In the genomic region with DNA sequence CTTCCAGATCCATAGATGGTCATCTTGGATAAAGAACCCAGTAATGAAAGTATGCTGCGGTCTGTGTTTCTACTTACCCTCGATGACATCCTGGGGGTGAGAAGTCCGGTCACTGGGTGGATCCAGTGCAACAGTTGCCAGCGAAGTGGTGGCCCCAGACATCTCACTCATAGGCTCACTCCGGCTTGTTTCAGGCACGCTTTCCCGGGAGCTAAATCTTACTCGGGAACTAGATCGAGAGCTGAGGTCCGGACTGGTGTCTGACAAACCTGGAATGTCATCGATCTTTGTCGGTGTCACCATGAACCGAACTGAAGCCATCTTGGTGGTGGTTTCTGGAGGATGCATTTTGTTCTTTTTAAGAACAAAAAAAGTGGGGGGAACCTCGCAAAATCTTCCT, we compare ENCODE assay signal across 13 cellular contexts. TPM values are rescaled to one million over a fixed set of nuclear protein-coding genes. Genes with fewer than 3 reads are reported as not detected.
DNase-seq lines count a peak whose midpoint lies in the region; ATAC-seq and TF ChIP-seq lines count a peak whose summit lies in the region.
"Had no signal": no experiment of that assay in that cellular context is flagged by ENCODE, and none has a peak within 500 bp of the region (broad histone marks: within the 10 kb centered on the region; RNA-seq: fewer than 3 reads in every experiment).

No MANE protein-coding gene starts in this region.

- no peak for TF ChIP-seq POLR2A in body of pancreas (IDR thresholded peaks at IDR 0.05)

- H3K4me1 ChIP-seq in lower lobe of right lung (peaks cover 56% of the 10 kb centered on the region), aorta (ENCODE audit: control insufficient read depth in 1 of 2, insufficient read depth in 2 of 2, low read length in 2 of 2) (no peaks in the 10 kb centered on the region), body of pancreas (peaks cover 15% of the 10 kb centered on the region)

- H3K4me3 Mint-ChIP-seq in stimulated activated naive CD8-positive, alpha-beta T cell treated with anti-CD3 and anti-CD28 coated beads, Interleukin-15, Interleukin-2, amounts not matched to agents 100 ng/mL and 50 ng/mL, for 24 hours, result peak overlapping the region; percentile 97
- no peak overlapping the region for H3K4me3 Mint-ChIP-seq in activated T-helper 17 cell treated with anti-CD3 and anti-CD28 coated beads, Interleukin-2, amount 50 U/mL, for 72 hours

- peaks cover 23% of the 10 kb centered on the region for H3K36me3 Mint-ChIP-seq in stimulated activated naive CD8-positive, alpha-beta T cell treated with anti-CD3 and anti-CD28 coated beads, Interleukin-15, Interleukin-2, amounts not matched to agents 100 ng/mL and 50 ng/mL, for 24 hours (ENCODE audit: low read depth)
- H3K36me3 Mint-ChIP-seq in activated T-helper 17 cell treated with anti-CD3 and anti-CD28 coated beads, Interleukin-2, amount 50 U/mL, for 72 hours (ENCODE audit: low read depth), result peaks cover 49% of the 10 kb centered on the region

- H3K27ac ChIP-seq in lower lobe of right lung (peak overlapping the region; percentile 92), aorta (ENCODE audit: low read depth in 1 of 2, low read length in 2 of 2) (peak overlapping the region in 1 of 2 donors; percentile 21), body of pancreas (peak overlapping the region in 1 of 4 donors; percentile 89)

- intact Hi-C loops in lower lobe of right lung (cut with DNase I) (no loop called here), aorta (cut with DNase I) (loop anchor here in 1 of 2 donors (5.0 kb wide), 2 partner anchors 59 to 79 kb away; no protein-coding TSS in a partner anchor), body of pancreas (cut with DNase I) (loop anchor here (10.0 kb wide), 1 partner anchor 112 kb away; a partner anchor contains a TSS)

- H3K27me3 Mint-ChIP-seq in stimulated activated naive CD8-positive, alpha-beta T cell treated with anti-CD3 and anti-CD28 coated beads, Interleukin-15, Interleukin-2, amounts not matched to agents 100 ng/mL and 50 ng/mL, for 24 hours, result no peaks in the 10 kb centered on the region
- no peaks in the 10 kb centered on the region for H3K27me3 Mint-ChIP-seq in activated T-helper 17 cell treated with anti-CD3 and anti-CD28 coated beads, Interleukin-2, amount 50 U/mL, for 72 hours

- peaks cover 86% of the 10 kb centered on the region for H3K4me1 Mint-ChIP-seq in stimulated activated naive CD8-positive, alpha-beta T cell treated with anti-CD3 and anti-CD28 coated beads, Interleukin-15, Interleukin-2, amounts not matched to agents 100 ng/mL and 50 ng/mL, for 24 hours (ENCODE audit: low read depth)
- peaks cover 28% of the 10 kb centered on the region for H3K4me1 Mint-ChIP-seq in activated T-helper 17 cell treated with anti-CD3 and anti-CD28 coated beads, Interleukin-2, amount 50 U/mL, for 72 hours

- no peak for TF ChIP-seq CTCF in lower lobe of right lung (IDR thresholded peaks at IDR 0.05)
- no peak for TF ChIP-seq CTCF in body of pancreas (IDR thresholded peaks at IDR 0.05)

- no peak for ATAC-seq in stimulated activated naive CD8-positive, alpha-beta T cell treated with anti-CD3 and anti-CD28 coated beads, Interleukin-15, Interleukin-2, amounts not matched to agents 100 U/mL and 50 U/mL, for 24 hours
- no peak for ATAC-seq in activated T-helper 17 cell treated with anti-CD3 and anti-CD28 coated beads, Interleukin-2, amount 50 U/mL, for 72 hours (replicated peaks)
- ATAC-seq in lower lobe of right lung (no peak), aorta (ENCODE audit: low FRiP score) (no peak), body of pancreas (no peak)

- H3K27me3 ChIP-seq in lower lobe of right lung (ENCODE audit: low read depth), result no peaks in the 10 kb centered on the region
- no peaks in the 10 kb centered on the region for H3K27me3 ChIP-seq in aorta (ENCODE audit: control insufficient read depth in 1 of 2, insufficient read depth in 2 of 2, low read length in 1 of 2)
- H3K27me3 ChIP-seq in body of pancreas, result no peaks in the 10 kb centered on the region
- no peaks in the 10 kb centered on the region for H3K27me3 ChIP-seq in MG63

- no peaks in the 10 kb centered on the region for H3K9me3 ChIP-seq in lower lobe of right lung
- H3K9me3 ChIP-seq in aorta (ENCODE audit: control insufficient read depth, low read length), result no peaks in the 10 kb centered on the region
- no peaks in the 10 kb centered on the region for H3K9me3 ChIP-seq in body of pancreas
- no peaks in the 10 kb centered on the region for H3K9me3 ChIP-seq in MG63

- H3K9me3 Mint-ChIP-seq in stimulated activated naive CD8-positive, alpha-beta T cell treated with anti-CD3 and anti-CD28 coated beads, Interleukin-15, Interleukin-2, amounts not matched to agents 100 ng/mL and 50 ng/mL, for 24 hours, result no peaks in the 10 kb centered on the region
- H3K9me3 Mint-ChIP-seq in activated T-helper 17 cell treated with anti-CD3 and anti-CD28 coated beads, Interleukin-2, amount 50 U/mL, for 72 hours, result no peaks in the 10 kb centered on the region

- peaks cover 24% of the 10 kb centered on the region for H3K36me3 ChIP-seq in lower lobe of right lung
- H3K36me3 ChIP-seq in aorta (ENCODE audit: control insufficient read depth in 1 of 2, insufficient read depth in 2 of 2, low read length in 1 of 2), result no peaks in the 10 kb centered on the region
- H3K36me3 ChIP-seq in body of pancreas (replicated peaks in 1 of 2; ENCODE audit: insufficient read depth in 1 of 2, low read depth in 2 of 2), result no peaks in the 10 kb centered on the region
- H3K36me3 ChIP-seq in MG63, result peaks cover 20% of the 10 kb centered on the region

- 84 to 88% methylated on average over 14 of the region's 14 CpGs for WGBS in aorta, 2 donors
- 76% methylated on average over 14 of the region's 14 CpGs for whole genome bisulfite sequencing in body of pancreas, 2 donors

- H3K4me3 ChIP-seq in lower lobe of right lung (peak overlapping the region; percentile 67), aorta (ENCODE audit: low read length in 2 of 2) (peak overlapping the region; percentile 71 to 84), body of pancreas (no peak overlapping the region), MG63 (no peak overlapping the region)

- H3K27ac Mint-ChIP-seq in stimulated activated naive CD8-positive, alpha-beta T cell treated with anti-CD3 and anti-CD28 coated beads, Interleukin-15, Interleukin-2, amounts not matched to agents 100 ng/mL and 50 ng/mL, for 24 hours, result peak overlapping the region; percentile 94
- H3K27ac Mint-ChIP-seq in activated T-helper 17 cell treated with anti-CD3 and anti-CD28 coated beads, Interleukin-2, amount 50 U/mL, for 72 hours, result peak overlapping the region; percentile 97

- no peak for DNase-seq in stimulated activated naive CD8-positive, alpha-beta T cell treated with anti-CD3 and anti-CD28 coated beads, Interleukin-15, Interleukin-2, amounts not matched to agents 100 U/mL and 50 U/mL, for 24 hours
- peak; percentile 56 for DNase-seq in lower lobe of right lung
- no peak for DNase-seq in aorta
- no peak for DNase-seq in NCI-H69 (lab: John Stamatoyannopoulos, UW)
- no peak for DNase-seq in body of pancreas
- no peak for DNase-seq in MG63
- DNase-seq: activated CD4-positive, alpha-beta T cell treated with anti-CD3 and anti-CD28 coated beads, Interleukin-2, amount 50 U/mL, for 1 hour; NCI-H1048 had no signal

RNA-seq across cellular contexts. Expression of a gene that starts 1.2 kb away (rescaled TPM):
- 10 to 100 TPM; 25.2 to 33.6 TPM for total RNA-seq in activated T-helper 17 cell treated with anti-CD3 and anti-CD28 coated beads, Interleukin-2, amount 50 U/mL, for 72 hours
- 59.7 TPM for total RNA-seq in lower lobe of right lung
- total RNA-seq in aorta, result 10 to 100 TPM; 40.5 to 46.0 TPM
- polyA plus RNA-seq in aorta, result 10 to 100 TPM; 14.8 to 20.0 TPM
- 10 to 100 TPM; 15.0 to 16.2 TPM for total RNA-seq in body of pancreas
- total RNA-seq in MG63 (2014; rRNA removed; shearing (Covaris generic); ENCODE audit: low replicate concordance), result 1.1 and 1.6 TPM in 2 replicates

RNA-seq across cellular contexts. Expression of a gene that starts 6.6 kb away (rescaled TPM):
- 100 to 1,000 TPM; 150 to 210 TPM for total RNA-seq in activated T-helper 17 cell treated with anti-CD3 and anti-CD28 coated beads, Interleukin-2, amount 50 U/mL, for 72 hours
- total RNA-seq in lower lobe of right lung, result 176 TPM
- 100 to 1,000 TPM in 1 of 2 donors, 10 to 100 TPM in 1; 95.6 to 105 TPM for total RNA-seq in aorta
- 100 to 1,000 TPM; 167 to 284 TPM for polyA plus RNA-seq in aorta
- 10 to 100 TPM; 25.7 to 32.4 TPM for total RNA-seq in body of pancreas
- total RNA-seq in MG63 (2014; rRNA removed; shearing (Covaris generic); ENCODE audit: low replicate concordance), result 180 and 290 TPM in 2 replicates

RNA-seq across cellular contexts. Expression of a gene that starts 6.8 kb away (rescaled TPM):
- not detected for total RNA-seq in activated T-helper 17 cell treated with anti-CD3 and anti-CD28 coated beads, Interleukin-2, amount 50 U/mL, for 72 hours
- total RNA-seq in lower lobe of right lung, result not detected
- not detected for total RNA-seq in aorta
- polyA plus RNA-seq in aorta, result not detected
- not detected for total RNA-seq in body of pancreas
- total RNA-seq in MG63 (2014; rRNA removed; shearing (Covaris generic); ENCODE audit: low replicate concordance), result not detected in 2 replicates
- total RNA-seq: epithelial cell of proximal tubule, G401, subcutaneous adipose tissue had no signal

RNA-seq across cellular contexts. Expression of a gene that starts 30.7 kb away (rescaled TPM):
- total RNA-seq in activated T-helper 17 cell treated with anti-CD3 and anti-CD28 coated beads, Interleukin-2, amount 50 U/mL, for 72 hours, result 10 to 100 TPM; 73.8 to 95.0 TPM
- total RNA-seq in lower lobe of right lung, result 37.0 TPM
- 10 to 100 TPM; 32.1 to 78.6 TPM for total RNA-seq in aorta
- polyA plus RNA-seq in aorta, result 10 to 100 TPM in 1 of 2 donors, 1 to 10 TPM in 1; 7.6 to 37.5 TPM
- 10 to 100 TPM; 13.5 to 16.5 TPM for total RNA-seq in body of pancreas
- total RNA-seq in MG63 (2014; rRNA removed; shearing (Covaris generic); ENCODE audit: low replicate concordance), result 2.2 and 4.4 TPM in 2 replicates

Comparison
In these comparisons a context has a peak if more than half of its experiments do, and no peak if none do; other contexts are left out.
1. H3K4me3 ChIP-seq: peak in lower lobe of right lung (single experiment) and aorta (2 of 2); none in body of pancreas (0 of 2) and MG63 (single experiment).